1 cellular context compared by ENCODE assay signal in the genomic region with DNA sequence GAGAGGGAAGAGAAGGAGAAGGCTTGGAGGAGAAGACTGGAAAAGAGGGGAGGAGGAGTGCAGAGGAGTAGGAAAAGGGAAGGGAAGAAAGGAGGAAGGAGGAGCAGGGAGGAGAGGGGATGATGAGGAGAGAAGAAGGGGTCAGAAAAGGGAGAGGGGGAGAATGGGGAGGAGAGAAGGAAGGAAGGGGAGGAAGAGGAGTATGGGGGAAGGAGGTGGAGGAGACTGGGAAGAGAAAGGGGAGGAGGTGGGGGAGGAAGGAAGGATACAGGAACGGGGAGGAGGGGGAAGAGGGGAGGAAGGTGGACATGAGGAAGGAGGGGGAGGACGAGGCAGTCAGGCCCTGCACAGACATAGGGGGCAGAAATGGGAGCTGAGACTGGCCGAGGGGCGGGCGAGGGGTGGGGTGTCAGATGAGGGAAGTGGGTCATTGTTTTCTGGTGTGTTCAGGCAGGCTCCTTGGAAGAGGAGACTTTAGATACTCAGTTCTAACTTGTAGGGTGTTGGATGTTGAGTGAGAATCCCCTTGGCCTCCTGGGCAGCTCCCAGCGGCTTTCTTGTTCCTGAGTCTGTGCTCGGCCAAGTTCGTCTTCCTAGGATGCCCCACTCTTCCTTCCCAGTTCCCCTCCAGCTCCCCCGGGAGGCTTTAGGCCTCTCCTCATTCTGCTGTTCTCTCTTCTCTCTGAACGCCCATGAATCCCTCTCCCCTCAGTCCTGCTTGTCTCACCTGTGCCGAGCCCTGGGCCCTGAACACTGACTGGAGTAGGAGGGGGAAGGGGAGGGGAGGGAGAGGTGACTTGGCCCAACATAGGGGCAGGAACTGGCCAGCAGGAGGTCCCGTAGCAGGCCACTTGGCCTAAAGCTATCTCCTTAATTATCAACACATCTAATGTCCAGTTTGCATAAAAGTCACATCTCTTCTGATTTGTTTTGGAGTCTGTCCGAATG.
TF ChIP-seq lines count a peak whose summit lies in the region.

No MANE protein-coding gene starts in this region.

TF ChIP-seq in H1, 55 proteins besides CTCF, POLR2A, EP300 and RAD21:
- no peak for TF ChIP-seq TEAD4 (IDR thresholded peaks at IDR 0.05; ENCODE audit: low read depth, low read length)
- TF ChIP-seq JUN (IDR thresholded peaks at IDR 0.05; ENCODE audit: low read depth, low read length), result no peak
- no peak for TF ChIP-seq KDM5A (IDR thresholded peaks at IDR 0.05; ENCODE audit: low read length)
- TF ChIP-seq RXRA (IDR thresholded peaks at IDR 0.05; ENCODE audit: insufficient read depth, low read depth, low read length), result no peak
- TF ChIP-seq POU5F1 (IDR thresholded peaks at IDR 0.05; ENCODE audit: low read depth, low read length), result no peak
- no peak for TF ChIP-seq NANOG (IDR thresholded peaks at IDR 0.05; ENCODE audit: insufficient read depth, low read depth, low read length, poor library complexity, severe bottlenecking)
- TF ChIP-seq YY1 (IDR thresholded peaks at IDR 0.05; ENCODE audit: low read depth, low read length), result no peak
- TF ChIP-seq, protein P1, sequence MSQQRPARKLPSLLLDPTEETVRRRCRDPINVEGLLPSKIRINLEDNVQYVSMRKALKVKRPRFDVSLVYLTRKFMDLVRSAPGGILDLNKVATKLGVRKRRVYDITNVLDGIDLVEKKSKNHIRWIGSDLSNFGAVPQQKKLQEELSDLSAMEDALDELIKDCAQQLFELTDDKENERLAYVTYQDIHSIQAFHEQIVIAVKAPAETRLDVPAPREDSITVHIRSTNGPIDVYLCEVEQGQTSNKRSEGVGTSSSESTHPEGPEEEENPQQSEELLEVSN (IDR thresholded peaks at IDR 0.05), result no peak
- TF ChIP-seq CHD2 (IDR thresholded peaks at IDR 0.05; ENCODE audit: low read length), result no peak
- TF ChIP-seq EGR1 (IDR thresholded peaks at IDR 0.05; ENCODE audit: borderline replicate concordance, low read depth, low read length), result no peak
- no peak for TF ChIP-seq CTBP2 (IDR thresholded peaks at IDR 0.05; ENCODE audit: borderline replicate concordance, insufficient read depth, insufficient read length, low read length)
- TF ChIP-seq CBX5 (IDR thresholded peaks at IDR 0.05; ENCODE audit: low read depth, low read length), result no peak
- TF ChIP-seq TAF1 (IDR thresholded peaks at IDR 0.05; ENCODE audit: low read depth, low read length), result no peak
- TF ChIP-seq SP1 (IDR thresholded peaks at IDR 0.05; ENCODE audit: low read depth, low read length), result no peak
- no peak for TF ChIP-seq SUZ12 (IDR thresholded peaks at IDR 0.05; ENCODE audit: low read length)
- TF ChIP-seq, protein P2, sequence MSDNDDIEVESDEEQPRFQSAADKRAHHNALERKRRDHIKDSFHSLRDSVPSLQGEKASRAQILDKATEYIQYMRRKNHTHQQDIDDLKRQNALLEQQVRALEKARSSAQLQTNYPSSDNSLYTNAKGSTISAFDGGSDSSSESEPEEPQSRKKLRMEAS (IDR thresholded peaks at IDR 0.05), result no peak
